In the genomic region with DNA sequence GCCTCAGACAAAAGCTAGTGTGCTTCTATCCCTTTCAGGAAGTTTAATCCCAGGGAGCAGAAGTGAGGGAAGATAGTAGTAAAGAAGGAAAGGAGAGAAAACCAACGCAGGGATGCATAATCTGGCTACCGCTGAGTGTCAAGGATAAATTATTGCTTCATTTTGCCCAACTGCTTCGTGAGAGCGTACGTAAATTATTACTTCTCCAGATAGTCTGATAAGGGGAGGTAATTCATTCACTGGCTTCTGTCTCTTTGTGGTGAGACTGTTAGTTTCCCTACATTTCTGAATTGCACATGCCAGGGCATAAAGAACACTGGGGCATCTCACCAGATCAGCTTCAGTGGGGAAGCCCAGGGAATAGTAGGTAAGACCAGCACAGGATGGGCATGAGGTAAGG, we compare ENCODE assay signal across 1 cellular context.
TF ChIP-seq lines count a peak whose summit lies in the region.

No MANE protein-coding gene starts in this region.

TF ChIP-seq in H1, 55 proteins besides CTCF, POLR2A, EP300 and RAD21 (continued from another document):
- TF ChIP-seq USF2 (IDR thresholded peaks at IDR 0.05; ENCODE audit: low read length) (no peak), ASH2L (IDR thresholded peaks at IDR 0.05; ENCODE audit: low read length) (no peak), MAFK (IDR thresholded peaks at IDR 0.05; ENCODE audit: low read depth, low read length) (no peak)
